Comparison of ENCODE assay signal across 8 cellular contexts in genomic region chr6:87151786-87152527, GRCh38. TPM values are rescaled to one million over a fixed set of nuclear protein-coding genes. Genes with fewer than 3 reads are reported as not detected.
A peak's percentile ranks its signal among the peaks of the same experiment; 100 is the strongest.
DNase-seq lines count a peak whose midpoint lies in the region; ATAC-seq, FAIRE-seq and TF ChIP-seq lines count a peak whose summit lies in the region.

No MANE protein-coding gene starts in this region.

- TF ChIP-seq POLR2A in GM12891 (IDR thresholded peaks at IDR 0.05; ENCODE audit: low read depth, low read length), result peak; percentile 80

- no peaks in the 10 kb centered on the region for H3K9me3 Mint-ChIP-seq in activated CD4-positive, alpha-beta T cell treated with anti-CD3 and anti-CD28 coated beads, Interleukin-2, amount 10 ng/mL, durations not matched to agents 24 days and 14 days

- H3K4me3 ChIP-seq in coronary artery, result peak overlapping the region; percentile 73

- H3K27me3 Mint-ChIP-seq in activated CD4-positive, alpha-beta T cell treated with anti-CD3 and anti-CD28 coated beads, Interleukin-2, amount 10 ng/mL, durations not matched to agents 24 days and 14 days, result peaks cover 14% of the 10 kb centered on the region

- peaks cover 12% of the 10 kb centered on the region for H3K36me3 Mint-ChIP-seq in activated CD4-positive, alpha-beta T cell treated with anti-CD3 and anti-CD28 coated beads, Interleukin-2, amount 10 ng/mL, durations not matched to agents 24 days and 14 days (ENCODE audit: low read depth)

- intact Hi-C loops in activated CD4-positive, alpha-beta T cell treated with anti-CD3 and anti-CD28 coated beads, Interleukin-2, amount 10 ng/mL, durations not matched to agents 24 days and 14 days (cut with micrococcal nuclease), result loop anchor here (10.0 kb wide), 1 partner anchor 1933 kb away; the partner anchor contains the start of gene PNRC1

- H3K27ac ChIP-seq in coronary artery, result peak overlapping the region; percentile 82 to 92

- peak overlapping the region; percentile 88 for H3K4me3 Mint-ChIP-seq in activated CD4-positive, alpha-beta T cell treated with anti-CD3 and anti-CD28 coated beads, Interleukin-2, amount 10 ng/mL, durations not matched to agents 24 days and 14 days

- TF ChIP-seq CTCF in coronary artery (IDR thresholded peaks at IDR 0.05), result no peak

- H3K4me1 Mint-ChIP-seq in activated CD4-positive, alpha-beta T cell treated with anti-CD3 and anti-CD28 coated beads, Interleukin-2, amount 10 ng/mL, durations not matched to agents 24 days and 14 days, result peaks cover 37% of the 10 kb centered on the region

- peak; percentile 41 for ATAC-seq in HG02642 (IDR thresholded peaks at IDR 0.05; ENCODE audit: poor library complexity, unreplicated experiment)
- ATAC-seq in left lobe of liver, result peak; percentile 56

- DNase-seq in GM12891 (ENCODE audit: insufficient read length, low spot score) (peak; percentile 38), NCI-H2107 (lab: John Stamatoyannopoulos, UW) (peak; percentile 27), coronary artery (ENCODE audit: low spot score) (peak; percentile 83), left lobe of liver (ENCODE audit: low spot score) (peak; percentile 72), SKM-1 (lab: John Stamatoyannopoulos, UW; ENCODE audit: unreplicated experiment) (no peak)
- peak; percentile 92 for DNase-seq in activated CD4-positive, alpha-beta T cell treated with anti-CD3 and anti-CD28 coated beads, Interleukin-2, amount 10 ng/mL, durations not matched to agents 24 days and 14 days
- DNase-seq in stimulated activated CD4-positive, alpha-beta T cell treated with anti-CD3 and anti-CD28 coated beads, Interleukin-2, amount 100 ng/mL, for 48 hours, result peak; percentile 61 to 68

- peak overlapping the region; percentile 95 for H3K27ac Mint-ChIP-seq in activated CD4-positive, alpha-beta T cell treated with anti-CD3 and anti-CD28 coated beads, Interleukin-2, amount 10 ng/mL, durations not matched to agents 24 days and 14 days

- FAIRE-seq in GM12891 (lab: Jason Lieb, UNC), result peak; percentile 84

TF ChIP-seq in GM12891, 5 proteins besides CTCF, POLR2A, EP300 and RAD21:
- no peak for TF ChIP-seq SPI1 (IDR thresholded peaks at IDR 0.05; ENCODE audit: low read depth, low read length)
- TF ChIP-seq POLR2AphosphoS5 (IDR thresholded peaks at IDR 0.05; ENCODE audit: low read depth, low read length), result no peak; the same call in 1 of the 2 replicates
- TF ChIP-seq POU2F2 (IDR thresholded peaks at IDR 0.05; ENCODE audit: low read depth, low read length), result peak; percentile 40; the same call in 1 of the 2 replicates
- peak; percentile 29; the same call in 1 of the 2 replicates for TF ChIP-seq TAF1 (IDR thresholded peaks at IDR 0.05; ENCODE audit: low read depth, low read length)
- no peak for TF ChIP-seq PAX5 (IDR thresholded peaks at IDR 0.05; ENCODE audit: insufficient read depth, low read length, severe bottlenecking)
TF ChIP-seq in GM12891: peak in this region for 2.

RNA-seq across cellular contexts. Expression of gene ZNF292, which starts 3.4 kb away (rescaled TPM):
- polyA plus RNA-seq in GM12891 (2012; ENCODE audit: low read depth, missing spikeins), result 17.1 TPM
- total RNA-seq in activated CD4-positive, alpha-beta T cell treated with anti-CD3 and anti-CD28 coated beads, Interleukin-2, amount 10 ng/mL, durations not matched to agents 24 days and 14 days, result 61.2 and 63.7 TPM in 2 replicates
- total RNA-seq in left lobe of liver, result 12.9 TPM

RNA-seq across cellular contexts. Expression of gene CGA, which starts 57.1 kb away (rescaled TPM):
- polyA plus RNA-seq in GM12891 (2012; ENCODE audit: low read depth, missing spikeins), result not detected
- total RNA-seq in activated CD4-positive, alpha-beta T cell treated with anti-CD3 and anti-CD28 coated beads, Interleukin-2, amount 10 ng/mL, durations not matched to agents 24 days and 14 days, result not detected in 2 replicates
- 0.25 TPM for total RNA-seq in left lobe of liver
